ENCODE assay signal across 8 cellular contexts in the genomic region with DNA sequence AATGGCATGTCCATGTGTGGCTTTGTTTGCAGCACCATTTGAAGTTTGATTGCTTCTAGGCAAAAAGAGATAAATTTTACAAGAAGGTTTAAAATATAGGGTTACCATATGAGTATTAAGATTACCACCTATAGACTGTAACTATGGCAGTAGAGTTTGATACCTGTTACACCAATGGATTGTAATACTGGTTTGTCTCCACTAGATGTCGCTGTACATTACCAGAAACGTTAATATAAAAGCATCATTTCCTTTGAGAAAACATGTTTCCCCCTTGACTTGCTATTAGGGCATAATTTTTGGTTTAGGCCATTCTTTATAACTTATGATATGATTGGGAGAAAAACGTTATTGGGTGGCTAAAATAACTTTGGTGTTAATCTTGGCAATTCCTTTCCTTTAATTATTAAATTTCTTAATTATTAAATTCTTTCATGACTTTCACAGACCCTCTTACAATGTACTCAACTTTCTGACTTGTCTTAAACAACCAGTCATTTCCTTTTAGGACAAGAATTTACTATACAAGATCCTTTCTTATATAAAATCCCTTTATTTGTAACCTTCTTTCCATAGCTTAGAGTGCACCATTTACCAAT. TPM values are rescaled to one million over a fixed set of nuclear protein-coding genes. Genes with fewer than 3 reads are reported as not detected.
DNase-seq lines count a peak whose midpoint lies in the region; ATAC-seq, FAIRE-seq and TF ChIP-seq lines count a peak whose summit lies in the region.

No MANE protein-coding gene starts in this region.

- H3K9ac ChIP-seq in SU-DHL-6 (ENCODE audit: low read length) = no peak overlapping the region

- no peak for DNase-seq in activated CD8-positive, alpha-beta memory T cell treated with anti-CD3 and anti-CD28 coated beads, Interleukin-2, amount 10 ng/mL, durations not matched to agents 7 days and 5 days
- DNase-seq in activated CD8-positive, alpha-beta memory T cell treated with anti-CD3 and anti-CD28 coated beads, Interleukin-2, amount 50 U/mL, for 4 hours = no peak
- DNase-seq in NCI-H1092 (lab: John Stamatoyannopoulos, UW) (peak; percentile 16), fibroblast of the aortic adventitia (ENCODE audit: low read depth) (peak; percentile 70), pancreas (no peak), urothelium cell line (ENCODE audit: low spot score) (no peak)
- DNase-seq in activated CD4-positive, CD25-positive, alpha-beta regulatory T cell treated with anti-CD3 and anti-CD28 coated beads, Interleukin-2, amount 50 U/mL, for 72 hours = no peak

- TF ChIP-seq CTCF in SU-DHL-6 (IDR thresholded peaks at IDR 0.05; ENCODE audit: insufficient read depth, low read length, poor library complexity, severe bottlenecking) (peak; percentile 80), fibroblast of the aortic adventitia (IDR thresholded peaks at IDR 0.05; ENCODE audit: insufficient read depth, low read length) (peak; percentile 65), pancreas (IDR thresholded peaks at IDR 0.05) (peak; percentile 73 to 90 (median 88))

- peaks cover 20% of the 10 kb centered on the region for H3K4me1 Mint-ChIP-seq in activated CD8-positive, alpha-beta memory T cell treated with anti-CD3 and anti-CD28 coated beads, Interleukin-2, amount 10 ng/mL, durations not matched to agents 7 days and 5 days

- H3K9me3 Mint-ChIP-seq in activated CD8-positive, alpha-beta memory T cell treated with anti-CD3 and anti-CD28 coated beads, Interleukin-2, amount 10 ng/mL, durations not matched to agents 7 days and 5 days (ENCODE audit: low read depth) = peaks cover 3% of the 10 kb centered on the region

- no peaks in the 10 kb centered on the region for H3K79me2 ChIP-seq in SU-DHL-6 (ENCODE audit: insufficient read depth, low read length)

- CTCF ChIA-PET in activated CD8-positive, alpha-beta memory T cell treated with anti-CD3 and anti-CD28 coated beads, Interleukin-2, amount 10 ng/mL, durations not matched to agents 7 days and 5 days (lab: Charles Lee) = interaction anchor here (1.0 to 5.2 kb wide), 10 partner anchors 11 to 129 kb away, joined by 3 to 47 read pairs (median 4); no protein-coding TSS in a partner anchor

- H3K27ac ChIP-seq in SU-DHL-6 (ENCODE audit: low read depth, low read length) (no peak overlapping the region), pancreas (no peak overlapping the region)

- no peak overlapping the region for H2AFZ ChIP-seq in SU-DHL-6 (ENCODE audit: low read depth, low read length, severe bottlenecking)

- intact Hi-C loops in pancreas (cut with DNase I) = no loop called here

- H3K36me3 ChIP-seq in SU-DHL-6 (ENCODE audit: low read length) (no peaks in the 10 kb centered on the region), pancreas (no peaks in the 10 kb centered on the region)

- H3K27ac Mint-ChIP-seq in activated CD8-positive, alpha-beta memory T cell treated with anti-CD3 and anti-CD28 coated beads, Interleukin-2, amount 10 ng/mL, durations not matched to agents 7 days and 5 days = no peak overlapping the region

- no peaks in the 10 kb centered on the region for H3K4me1 ChIP-seq in pancreas

- no peaks in the 10 kb centered on the region for H3K9me2 ChIP-seq in SU-DHL-6 (replicated peaks; ENCODE audit: insufficient read depth, low read length)

- H3K9me3 ChIP-seq in SU-DHL-6 (ENCODE audit: insufficient read depth, low read length) (peaks cover 10% of the 10 kb centered on the region), pancreas (no peaks in the 10 kb centered on the region)

- H3K27me3 ChIP-seq in SU-DHL-6 (ENCODE audit: low read length) (no peaks in the 10 kb centered on the region), pancreas (peaks cover 0 to 7% (median 0%) of the 10 kb centered on the region in 4 donors)

- peaks cover 74% of the 10 kb centered on the region for H3K27me3 Mint-ChIP-seq in activated CD8-positive, alpha-beta memory T cell treated with anti-CD3 and anti-CD28 coated beads, Interleukin-2, amount 10 ng/mL, durations not matched to agents 7 days and 5 days

- ATAC-seq in activated CD8-positive, alpha-beta memory T cell treated with anti-CD3 and anti-CD28 coated beads, Interleukin-2, amount 10 ng/mL, durations not matched to agents 7 days and 5 days = peak; percentile 65
- ATAC-seq in pancreas = peak in 3 of 4 donors; percentile 68 to 81 (median 71)

- 0% methylated on average over 3 of the region's 3 CpGs for WGBS in pancreas, 2 donors

- H3K4me2 ChIP-seq in SU-DHL-6 (ENCODE audit: low read depth, low read length, poor library complexity, severe bottlenecking) = no peak overlapping the region

- no peak overlapping the region for H3K4me3 ChIP-seq in SU-DHL-6 (ENCODE audit: insufficient read depth, low read length, poor library complexity, severe bottlenecking)
- no peak overlapping the region for H3K4me3 ChIP-seq in fibroblast of the aortic adventitia (ENCODE audit: low read depth, low read length)
- no peak overlapping the region for H3K4me3 ChIP-seq in pancreas

- H3K36me3 Mint-ChIP-seq in activated CD8-positive, alpha-beta memory T cell treated with anti-CD3 and anti-CD28 coated beads, Interleukin-2, amount 10 ng/mL, durations not matched to agents 7 days and 5 days = no peaks in the 10 kb centered on the region

- H3K4me3 Mint-ChIP-seq in activated CD8-positive, alpha-beta memory T cell treated with anti-CD3 and anti-CD28 coated beads, Interleukin-2, amount 10 ng/mL, durations not matched to agents 7 days and 5 days = no peak overlapping the region

- FAIRE-seq in pancreas (lab: Jason Lieb, UNC) = peak; percentile 96
- FAIRE-seq in urothelium cell line (lab: Jason Lieb, UNC) = no peak

- no peaks in the 10 kb centered on the region for H3F3A ChIP-seq in SU-DHL-6 (ENCODE audit: insufficient read depth)

- no peaks in the 10 kb centered on the region for H4K20me1 ChIP-seq in SU-DHL-6 (ENCODE audit: low read depth, low read length)

RNA-seq across cellular contexts. Expression of gene HLA-DPB1, which starts 42.8 kb away (rescaled TPM):
- total RNA-seq in activated CD8-positive, alpha-beta memory T cell treated with anti-CD3 and anti-CD28 coated beads, Interleukin-2, amount 10 ng/mL, durations not matched to agents 7 days and 5 days = 100 to 1,000 TPM; 113 to 150 TPM
- total RNA-seq in fibroblast of the aortic adventitia (ENCODE audit: low replicate concordance) = 0.27 and 3.8 TPM in 2 replicates
- 100 to 1,000 TPM in 1 of 6 donors, 10 to 100 TPM in 5; 11.8 to 156 (median 23.3) TPM for total RNA-seq in pancreas
- 10 to 100 TPM; 16.7 to 20.8 TPM for polyA plus RNA-seq in pancreas

RNA-seq across cellular contexts. Expression of gene HLA-DPA1, which starts 45.2 kb away (rescaled TPM):
- total RNA-seq in activated CD8-positive, alpha-beta memory T cell treated with anti-CD3 and anti-CD28 coated beads, Interleukin-2, amount 10 ng/mL, durations not matched to agents 7 days and 5 days = 100 to 1,000 TPM; 276 to 299 TPM
- total RNA-seq in fibroblast of the aortic adventitia (ENCODE audit: low replicate concordance) = 0.18 and 1.8 TPM in 2 replicates
- 100 to 1,000 TPM in 1 of 6 donors, 10 to 100 TPM in 2, 1 to 10 TPM in 3; 8.7 to 162 (median 13.5) TPM for total RNA-seq in pancreas
- polyA plus RNA-seq in pancreas = 1 to 10 TPM; 5.5 to 9.1 TPM

Comparison
In these comparisons a context has a peak if more than half of its experiments do, and no peak if none do; other contexts are left out.
1. DNase-seq: peak in NCI-H1092 (single experiment) and fibroblast of the aortic adventitia (single experiment); none in activated CD8-positive, alpha-beta memory T cell treated with anti-CD3 and anti-CD28 coated beads, Interleukin-2, amount 10 ng/mL, durations not matched to agents 7 days and 5 days (single experiment), activated CD8-positive, alpha-beta memory T cell treated with anti-CD3 and anti-CD28 coated beads, Interleukin-2, amount 50 U/mL, for 4 hours (single experiment), pancreas (0 of 6), activated CD4-positive, CD25-positive, alpha-beta regulatory T cell treated with anti-CD3 and anti-CD28 coated beads, Interleukin-2, amount 50 U/mL, for 72 hours (single experiment) and urothelium cell line (single experiment).
2. Peak in every context shown above with its lines, with median percentiles within 50 percentile points of each other: CTCF ChIP-seq.